13 cellular contexts compared by ENCODE assay signal in the genomic region with DNA sequence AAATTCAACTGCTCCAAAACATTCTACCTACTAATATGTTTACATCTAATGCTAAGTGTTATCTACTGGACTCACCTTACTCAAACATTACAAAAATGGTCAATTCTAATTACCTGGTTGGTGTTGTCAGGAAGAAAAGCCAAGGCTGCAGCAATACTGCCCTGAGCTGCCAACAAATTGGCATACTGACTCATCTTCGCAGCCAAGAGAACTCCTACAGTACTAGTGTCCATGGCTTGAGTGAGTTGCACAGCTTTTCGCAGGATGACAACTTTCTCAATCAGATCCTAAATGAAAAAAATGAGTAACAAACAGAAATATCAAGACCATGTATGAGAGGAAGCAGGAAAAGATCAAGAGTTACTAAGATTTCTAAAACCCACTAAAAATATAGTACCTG. TPM values are rescaled to one million over a fixed set of nuclear protein-coding genes. Genes with fewer than 3 reads are reported as not detected.
DNase-seq lines count a peak whose midpoint lies in the region; ATAC-seq and TF ChIP-seq lines count a peak whose summit lies in the region.
"Had no signal": no experiment of that assay in that cellular context is flagged by ENCODE, and none has a peak within 500 bp of the region (broad histone marks: within the 10 kb centered on the region; RNA-seq: fewer than 3 reads in every experiment).

No MANE protein-coding gene starts in this region.

- peaks cover 4% of the 10 kb centered on the region for H3K4me1 Mint-ChIP-seq in activated T-helper 17 cell treated with anti-CD3 and anti-CD28 coated beads, Interleukin-2, amount 50 U/mL, for 72 hours
- no peaks in the 10 kb centered on the region for H3K4me1 Mint-ChIP-seq in osteocyte (ENCODE audit: unreplicated experiment)

- H4K20me1 ChIP-seq in GM23248 (ENCODE audit: insufficient read depth), result no peaks in the 10 kb centered on the region

- no peak for ATAC-seq in activated T-helper 17 cell treated with anti-CD3 and anti-CD28 coated beads, Interleukin-2, amount 50 U/mL, for 72 hours (replicated peaks)

- no peak overlapping the region for H2AFZ ChIP-seq in GM23248

- peaks cover 96% of the 10 kb centered on the region for H3K36me3 ChIP-seq in GM23248 (ENCODE audit: low read depth)

- H3K36me3 Mint-ChIP-seq in activated T-helper 17 cell treated with anti-CD3 and anti-CD28 coated beads, Interleukin-2, amount 50 U/mL, for 72 hours (ENCODE audit: low read depth), result peaks cover 100% of the 10 kb centered on the region
- peaks cover 66% of the 10 kb centered on the region for H3K36me3 Mint-ChIP-seq in osteocyte (ENCODE audit: unreplicated experiment)

- H3K4me2 ChIP-seq in GM23248 (ENCODE audit: unreplicated experiment), result no peak overlapping the region
- H3K4me2 ChIP-seq: A549 had no signal

- H3K27ac ChIP-seq in GM23248, result 0 out of 2 replicates have a peak overlapping the region, but pooled peaks have one; percentile 25
- H3K27ac ChIP-seq: A549, C4-2B had no signal

- peak overlapping the region; percentile 18 for H3K27ac Mint-ChIP-seq in activated T-helper 17 cell treated with anti-CD3 and anti-CD28 coated beads, Interleukin-2, amount 50 U/mL, for 72 hours
- peak overlapping the region; percentile 20 for H3K27ac Mint-ChIP-seq in osteocyte (ENCODE audit: unreplicated experiment)

- H3K27me3 Mint-ChIP-seq in activated T-helper 17 cell treated with anti-CD3 and anti-CD28 coated beads, Interleukin-2, amount 50 U/mL, for 72 hours, result no peaks in the 10 kb centered on the region
- H3K27me3 Mint-ChIP-seq in osteocyte (ENCODE audit: unreplicated experiment), result no peaks in the 10 kb centered on the region
- H3K27me3 Mint-ChIP-seq: CD4-positive, alpha-beta memory T cell had no signal

- H3K4me1 ChIP-seq in GM23248 (ENCODE audit: insufficient read depth), result no peaks in the 10 kb centered on the region
- H3K4me1 ChIP-seq: A549, BE2C had no signal

- H3K9ac ChIP-seq in GM23248, result no peak overlapping the region

- DNase-seq in GM23248, result no peak
- DNase-seq in epithelial cell of esophagus (ENCODE audit: low read depth), result peak; percentile 50
- no peak for DNase-seq in osteocyte (ENCODE audit: extremely low spot score, unreplicated experiment)
- no peak for DNase-seq in HPDE6-E6E7 (ENCODE audit: extremely low spot score)
- no peak for DNase-seq in NCI-H2196 treated with DMSO at 0.1 percent for 48 hours (lab: John Stamatoyannopoulos, UW; ENCODE audit: unreplicated experiment)
- DNase-seq in SIG-M5 (lab: John Stamatoyannopoulos, UW), result no peak
- DNase-seq: BE2C; CD4-positive, alpha-beta memory T cell; DMS79 had no signal

- peaks cover 98% of the 10 kb centered on the region for H3K79me2 ChIP-seq in GM23248 (ENCODE audit: insufficient read depth)

- in situ Hi-C loops in GM23248 (cut with MboI), result loop anchor here (25.0 kb wide), 2 partner anchors 89 to 411 kb away; no protein-coding TSS in a partner anchor

- WGBS in GM23248 (ENCODE audit: low coverage in 1 of 2, low lambda C conversion rate in 2 of 2, missing lambda C conversion rate in 2 of 2), 2 experiments, result 94 to 98% methylated on average over 2 of the region's 2 CpGs

- no peaks in the 10 kb centered on the region for H3K9me3 ChIP-seq in GM23248 (ENCODE audit: low read depth)
- H3K9me3 ChIP-seq: A549, BE2C had no signal

- H3K9me2 ChIP-seq in GM23248 (ENCODE audit: insufficient read depth), result no peaks in the 10 kb centered on the region

- H3K4me3 ChIP-seq in GM23248, result no peak overlapping the region
- no peak overlapping the region for H3K4me3 ChIP-seq in epithelial cell of esophagus (ENCODE audit: low read length)
- H3K4me3 ChIP-seq: A549, GM12878 had no signal

- TF ChIP-seq CTCF in epithelial cell of esophagus (IDR thresholded peaks at IDR 0.05; ENCODE audit: insufficient read depth, low read depth, low read length, missing control alignments) (no peak), osteocyte (IDR thresholded peaks at IDR 0.05) (no peak)

- no peaks in the 10 kb centered on the region for H3K27me3 ChIP-seq in GM23248 (replicated peaks; ENCODE audit: insufficient read depth)
- H3K27me3 ChIP-seq: BE2C had no signal

- no peaks in the 10 kb centered on the region for H3K9me3 Mint-ChIP-seq in activated T-helper 17 cell treated with anti-CD3 and anti-CD28 coated beads, Interleukin-2, amount 50 U/mL, for 72 hours
- no peaks in the 10 kb centered on the region for H3K9me3 Mint-ChIP-seq in osteocyte (ENCODE audit: unreplicated experiment)
- H3K9me3 Mint-ChIP-seq: CD4-positive, alpha-beta memory T cell had no signal

- H3F3A ChIP-seq in GM23248 (ENCODE audit: insufficient read depth), result peaks cover 60% of the 10 kb centered on the region

- no peak overlapping the region for H3K4me3 Mint-ChIP-seq in activated T-helper 17 cell treated with anti-CD3 and anti-CD28 coated beads, Interleukin-2, amount 50 U/mL, for 72 hours
- no peak overlapping the region for H3K4me3 Mint-ChIP-seq in osteocyte (ENCODE audit: unreplicated experiment)
- H3K4me3 Mint-ChIP-seq: CD4-positive, alpha-beta memory T cell had no signal

RNA-seq across cellular contexts. Expression of gene SEC31A, which starts 39.6 kb away (rescaled TPM):
- total RNA-seq in GM23248 (2014; rRNA removed; shearing (Covaris generic)), result 308 and 357 TPM in 2 replicates
- 314 and 315 TPM in 2 replicates for polyA plus RNA-seq in GM23248 (2016; fragmentation: Nextera tagmentation; extraction: Ambion mirVana)
- 100 to 1,000 TPM in 1 of 2 donors, 10 to 100 TPM in 1; 82.6 to 124 TPM for total RNA-seq in activated T-helper 17 cell treated with anti-CD3 and anti-CD28 coated beads, Interleukin-2, amount 50 U/mL, for 72 hours
- total RNA-seq in osteocyte, result 360 and 377 TPM in 2 replicates

RNA-seq across cellular contexts. Expression of gene THAP9, which starts 49.2 kb away (rescaled TPM):
- 1.6 and 3.9 TPM in 2 replicates for total RNA-seq in GM23248 (2014; rRNA removed; shearing (Covaris generic))
- polyA plus RNA-seq in GM23248 (2016; fragmentation: Nextera tagmentation; extraction: Ambion mirVana), result 1.3 and 2.0 TPM in 2 replicates
- total RNA-seq in activated T-helper 17 cell treated with anti-CD3 and anti-CD28 coated beads, Interleukin-2, amount 50 U/mL, for 72 hours, result 1 to 10 TPM; 1.5 to 1.9 TPM
- total RNA-seq in osteocyte, result 4.9 and 6.2 TPM in 2 replicates

RNA-seq across cellular contexts. Expression of gene SCD5, which starts 52.7 kb away (rescaled TPM):
- total RNA-seq in GM23248 (2014; rRNA removed; shearing (Covaris generic)), result 37.6 and 39.8 TPM in 2 replicates
- polyA plus RNA-seq in GM23248 (2016; fragmentation: Nextera tagmentation; extraction: Ambion mirVana), result 12.5 TPM in 2 replicates
- total RNA-seq in activated T-helper 17 cell treated with anti-CD3 and anti-CD28 coated beads, Interleukin-2, amount 50 U/mL, for 72 hours, result under 1 TPM; 0.21 to 0.91 TPM
- total RNA-seq in osteocyte, result 23.7 and 23.9 TPM in 2 replicates
- total RNA-seq: CD4-positive, alpha-beta memory T cell had no signal

Comparison
In these comparisons a context has a peak if more than half of its experiments do, and no peak if none do; other contexts are left out.
1. RNA of gene SCD5, which starts 52.7 kb away (total RNA-seq): 37.6 to 39.8 TPM in GM23248 and 23.7 to 23.9 TPM in osteocyte; 0.21 to 0.91 TPM in activated T-helper 17 cell treated with anti-CD3 and anti-CD28 coated beads, Interleukin-2, amount 50 U/mL, for 72 hours; every median in the first group is over 10 times any median in the second.